Comparison of ENCODE assay signal across 15 cellular contexts in the genomic region with DNA sequence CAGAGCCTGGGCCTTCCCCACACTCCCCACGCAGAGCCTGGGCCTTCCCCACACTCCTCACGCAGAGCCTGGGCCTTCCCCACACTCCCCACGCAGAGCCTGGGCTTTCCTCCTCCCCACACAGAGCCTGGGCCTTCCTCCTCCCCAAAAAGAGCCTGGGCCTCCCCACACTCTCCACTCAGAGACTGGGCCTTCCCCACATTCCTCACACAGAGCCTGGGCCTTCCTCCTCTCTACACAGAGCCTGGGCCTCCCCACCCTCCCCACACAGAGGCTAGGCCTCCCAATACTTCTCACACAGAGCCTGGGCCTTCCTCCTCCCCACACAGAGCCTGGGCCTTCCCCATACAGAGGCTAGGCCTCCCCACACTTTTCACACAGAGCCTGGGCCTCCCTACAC. TPM values are rescaled to one million over a fixed set of nuclear protein-coding genes. Genes with fewer than 3 reads are reported as not detected.
A peak's percentile ranks its signal among the peaks of the same experiment; 100 is the strongest.
DNase-seq lines count a peak whose midpoint lies in the region; ATAC-seq and TF ChIP-seq lines count a peak whose summit lies in the region.
"Had no signal": no experiment of that assay in that cellular context is flagged by ENCODE, and none has a peak within 500 bp of the region (broad histone marks: within the 10 kb centered on the region; RNA-seq: fewer than 3 reads in every experiment).

No MANE protein-coding gene starts in this region.

- H3K4me1 Mint-ChIP-seq in activated T-helper 17 cell treated with anti-CD3 and anti-CD28 coated beads, Interleukin-2, amount 50 U/mL, for 72 hours = peaks cover 12% of the 10 kb centered on the region

- no peaks in the 10 kb centered on the region for H3K27me3 Mint-ChIP-seq in activated T-helper 17 cell treated with anti-CD3 and anti-CD28 coated beads, Interleukin-2, amount 50 U/mL, for 72 hours

- TF ChIP-seq EP300 in gastroesophageal sphincter (IDR thresholded peaks at IDR 0.05) = no peak

- no peaks in the 10 kb centered on the region for H3K4me1 ChIP-seq in gastroesophageal sphincter
- H3K4me1 ChIP-seq: ascending aorta, parathyroid adenoma had no signal

- TF ChIP-seq CTCF in gastroesophageal sphincter (IDR thresholded peaks at IDR 0.05) = no peak

- no peaks in the 10 kb centered on the region for H3K36me3 ChIP-seq in gastroesophageal sphincter
- H3K36me3 ChIP-seq: ascending aorta had no signal

- H3K4me3 ChIP-seq in gastroesophageal sphincter = no peak overlapping the region
- H3K4me3 ChIP-seq: ascending aorta had no signal

- peak; percentile 23 for DNase-seq in stimulated activated naive CD4-positive, alpha-beta T cell treated with Interleukin-2 at 50 U/mL for 16 hours (lab: John Stamatoyannopoulos, UW)
- no peak for DNase-seq in stimulated activated naive CD4-positive, alpha-beta T cell (lab: John Stamatoyannopoulos, UW)
- DNase-seq in kidney tubule cell (ENCODE audit: low spot score) (peak; percentile 15), NAMALWA (ENCODE audit: low spot score) (no peak)
- DNase-seq: dermis blood vessel endothelial cell, NCI-H187 treated with DMSO at 0.1 percent for 48 hours, NCI-H526 treated with DMSO at 0.1 percent for 48 hours, RPMI8226 had no signal

- no peak overlapping the region for H3K27ac ChIP-seq in gastroesophageal sphincter
- H3K27ac ChIP-seq: ascending aorta, KMS-11, parathyroid adenoma had no signal

- H3K9me3 Mint-ChIP-seq in activated T-helper 17 cell treated with anti-CD3 and anti-CD28 coated beads, Interleukin-2, amount 50 U/mL, for 72 hours = peaks cover 3% of the 10 kb centered on the region

- peak overlapping the region; percentile 84 for H3K27ac Mint-ChIP-seq in activated T-helper 17 cell treated with anti-CD3 and anti-CD28 coated beads, Interleukin-2, amount 50 U/mL, for 72 hours

- no peak for TF ChIP-seq POLR2A in gastroesophageal sphincter (IDR thresholded peaks at IDR 0.05)

- peak overlapping the region; percentile 58 for H3K4me3 Mint-ChIP-seq in activated T-helper 17 cell treated with anti-CD3 and anti-CD28 coated beads, Interleukin-2, amount 50 U/mL, for 72 hours

- H3K9me3 ChIP-seq in gastroesophageal sphincter = no peaks in the 10 kb centered on the region
- H3K9me3 ChIP-seq: ascending aorta had no signal

- no CpG with 5 or more reads among the region's 3 CpGs for WGBS in gastroesophageal sphincter (ENCODE audit: low coverage in 1 of 2), 2 donors

- H3K27me3 ChIP-seq in gastroesophageal sphincter = no peaks in the 10 kb centered on the region
- H3K27me3 ChIP-seq: ascending aorta had no signal

- ATAC-seq in activated T-helper 17 cell treated with anti-CD3 and anti-CD28 coated beads, Interleukin-2, amount 50 U/mL, for 72 hours (replicated peaks) = peak; percentile 78
- ATAC-seq in gastroesophageal sphincter (no peak), GM19397 (IDR thresholded peaks at IDR 0.05; ENCODE audit: unreplicated experiment) (no peak), HG02759 (IDR thresholded peaks at IDR 0.05; ENCODE audit: unreplicated experiment) (no peak)

- H3K36me3 Mint-ChIP-seq in activated T-helper 17 cell treated with anti-CD3 and anti-CD28 coated beads, Interleukin-2, amount 50 U/mL, for 72 hours (ENCODE audit: low read depth) = no peaks in the 10 kb centered on the region

RNA-seq across cellular contexts. Expression of gene CFAP46, which starts 11.1 kb away (rescaled TPM):
- total RNA-seq in activated T-helper 17 cell treated with anti-CD3 and anti-CD28 coated beads, Interleukin-2, amount 50 U/mL, for 72 hours = not detected
- total RNA-seq in gastroesophageal sphincter = 1 to 10 TPM in 1 of 4 donors, under 1 TPM in 2, not detected in 1; 0.27 to 2.2 (median 0.30) TPM
- total RNA-seq: ascending aorta had no signal

Comparison
In these comparisons a context has a peak if more than half of its experiments do, and no peak if none do; other contexts are left out.
1. DNase-seq: peak in stimulated activated naive CD4-positive, alpha-beta T cell treated with Interleukin-2 at 50 U/mL for 16 hours (single experiment) and kidney tubule cell (single experiment); none in stimulated activated naive CD4-positive, alpha-beta T cell (0 of 6) and NAMALWA (single experiment).